ENCODE assay signal across 23 cellular contexts in the genomic region with DNA sequence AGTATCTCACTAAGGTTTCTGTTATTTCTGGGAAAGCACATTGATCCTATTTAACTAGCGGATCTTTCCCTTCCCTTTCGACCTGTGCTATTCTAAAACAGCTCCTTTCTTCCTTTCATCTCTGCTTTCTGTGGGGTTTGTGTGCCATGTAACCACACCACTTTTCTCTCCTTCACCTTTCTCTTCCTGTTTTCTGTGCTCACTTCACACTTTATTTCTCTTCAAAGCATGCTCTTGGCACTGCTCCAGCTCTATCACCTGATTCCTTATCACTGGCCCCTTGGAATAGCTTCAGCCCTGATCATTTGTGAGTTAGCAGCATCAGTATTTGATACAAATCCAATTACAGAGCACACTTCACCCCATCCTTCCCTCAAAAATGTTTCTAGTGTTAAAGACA. TPM values are rescaled to one million over a fixed set of nuclear protein-coding genes. Genes with fewer than 3 reads are reported as not detected.
DNase-seq lines count a peak whose midpoint lies in the region; ATAC-seq and TF ChIP-seq lines count a peak whose summit lies in the region.
"Had no signal": no experiment of that assay in that cellular context is flagged by ENCODE, and none has a peak within 500 bp of the region (broad histone marks: within the 10 kb centered on the region; RNA-seq: fewer than 3 reads in every experiment).

No MANE protein-coding gene starts in this region.

- peaks cover 4% of the 10 kb centered on the region for H3K36me3 Mint-ChIP-seq in neural progenitor cell

- H3K27me3 Mint-ChIP-seq in neural progenitor cell (ENCODE audit: insufficient read depth, low read depth): peaks cover 13% of the 10 kb centered on the region

- H3K4me2 ChIP-seq in neural progenitor cell: peak overlapping the region; percentile 23

- H3K36me3 ChIP-seq in body of pancreas (replicated peaks in 1 of 2; ENCODE audit: insufficient read depth in 1 of 2, low read depth in 2 of 2) (no peaks in the 10 kb centered on the region), neural progenitor cell (no peaks in the 10 kb centered on the region)
- H3K36me3 ChIP-seq: heart left ventricle, pancreas, right atrium auricular region had no signal

- no peak overlapping the region for H3K4me3 Mint-ChIP-seq in neural progenitor cell
- H3K4me3 Mint-ChIP-seq: dendritic cell treated with granulocyte-macrophage colony-stimulating factor and Interleukin-4, amounts not matched to agents 40 ng/mL and 50 ng/mL, for 4 days; naive B cell had no signal

- TF ChIP-seq CTCF in body of pancreas (IDR thresholded peaks at IDR 0.05) (no peak), neural progenitor cell (IDR thresholded peaks at IDR 0.05) (no peak), GM20000 (IDR thresholded peaks at IDR 0.05; ENCODE audit: extremely low read depth, missing control alignments) (no peak)

- H3K4me3 ChIP-seq in Jurkat, Clone E6-1 (ENCODE audit: low read length): no peak overlapping the region
- H3K4me3 ChIP-seq in body of pancreas: no peak overlapping the region
- no peak overlapping the region for H3K4me3 ChIP-seq in neural progenitor cell
- H3K4me3 ChIP-seq: heart left ventricle, pancreas, right atrium auricular region had no signal

- no peaks in the 10 kb centered on the region for H3K27me3 ChIP-seq in body of pancreas
- no peaks in the 10 kb centered on the region for H3K27me3 ChIP-seq in neural progenitor cell
- H3K27me3 ChIP-seq: pancreas, right atrium auricular region had no signal

- H3K27ac ChIP-seq in body of pancreas (no peak overlapping the region), neural progenitor cell (no peak overlapping the region)
- H3K27ac ChIP-seq: heart left ventricle, pancreas, right atrium auricular region had no signal

- DNase-seq in NCI-H82 (lab: John Stamatoyannopoulos, UW): peak; percentile 34
- no peak for DNase-seq in NCI-H82 treated with DMSO at 0.1 percent for 48 hours (lab: John Stamatoyannopoulos, UW; ENCODE audit: unreplicated experiment)
- DNase-seq in Jurkat, Clone E6-1 (ENCODE audit: low read depth, low spot score): peak; percentile 57
- DNase-seq in body of pancreas: peak in 3 of 4 donors; percentile 31 to 37 (median 33)
- no peak for DNase-seq in neural progenitor cell (ENCODE audit: low spot score)
- DNase-seq in stimulated activated CD4-positive, alpha-beta T cell treated with anti-CD3 and anti-CD28 coated beads, Interleukin-2, amount 100 ng/mL, for 24 hours: no peak
- DNase-seq in GM20000 (ENCODE audit: low spot score): no peak
- DNase-seq: Calu3; heart left ventricle; mesenchymal stem cell; naive B cell; NCI-H1417 treated with DMSO at 0.1 percent for 48 hours; NCI-H2171 treated with DMSO at 0.1 percent for 48 hours; NCI-H774; pancreas; PC-3; Right ventricle myocardium superior; stimulated activated CD4-positive, alpha-beta T cell treated with anti-CD3 and anti-CD28 coated beads, Interleukin-12 subunit alpha, Interleukin-12 subunit beta, amount 100 ng/mL, for 4 hours had no signal

- H3K9ac ChIP-seq in neural progenitor cell: no peak overlapping the region

- H3K9me3 Mint-ChIP-seq in neural progenitor cell: peaks cover 14% of the 10 kb centered on the region

- ATAC-seq in body of pancreas (no peak), GM21360 (IDR thresholded peaks at IDR 0.05; ENCODE audit: unreplicated experiment) (no peak)
- ATAC-seq: heart left ventricle, pancreas, PC-3 had no signal

- 66% methylated on average over 2 of the region's 2 CpGs for WGBS in body of pancreas, 2 donors

- H3K79me2 ChIP-seq in neural progenitor cell (ENCODE audit: low read depth): no peaks in the 10 kb centered on the region

- H4K20me1 ChIP-seq in neural progenitor cell (ENCODE audit: low read depth): no peaks in the 10 kb centered on the region

- no peak for TF ChIP-seq POLR2A in body of pancreas (IDR thresholded peaks at IDR 0.05)

- intact Hi-C loops in body of pancreas (cut with DNase I): no loop called here

- H3K9me3 ChIP-seq in body of pancreas (no peaks in the 10 kb centered on the region), neural progenitor cell (ENCODE audit: low read depth) (no peaks in the 10 kb centered on the region)
- H3K9me3 ChIP-seq: heart left ventricle, pancreas, right atrium auricular region had no signal

- H3K27ac Mint-ChIP-seq in neural progenitor cell: peak overlapping the region; percentile 26
- H3K27ac Mint-ChIP-seq: dendritic cell treated with granulocyte-macrophage colony-stimulating factor and Interleukin-4, amounts not matched to agents 40 ng/mL and 50 ng/mL, for 4 days; naive B cell had no signal

- peaks cover 66% of the 10 kb centered on the region for H3K4me1 Mint-ChIP-seq in neural progenitor cell

- H2AFZ ChIP-seq in neural progenitor cell (replicated peaks): no peak overlapping the region

- H3K4me1 ChIP-seq in body of pancreas (no peaks in the 10 kb centered on the region), neural progenitor cell (peaks cover 50% of the 10 kb centered on the region)
- H3K4me1 ChIP-seq: pancreas, right atrium auricular region had no signal

- peaks cover 43% of the 10 kb centered on the region for H3F3A ChIP-seq in neural progenitor cell (ENCODE audit: low read depth)

RNA-seq across cellular contexts. Expression of a gene that starts 8.1 kb away (rescaled TPM):
- not detected for polyA plus RNA-seq in Jurkat, Clone E6-1 (2012; ENCODE audit: insufficient read depth, insufficient read length)
- total RNA-seq in body of pancreas (1 to 10 TPM; 2.3 to 4.0 TPM), neural progenitor cell (ENCODE audit: low replicate concordance) (3.2 and 4.5 TPM in 2 replicates)
- total RNA-seq: bronchial epithelial cell, Calu3, M059J, PC-3 had no signal
- polyA plus RNA-seq: heart left ventricle had no signal

RNA-seq across cellular contexts. Expression of a gene that starts 49.1 kb away (rescaled TPM):
- not detected for polyA plus RNA-seq in Jurkat, Clone E6-1 (2012; ENCODE audit: insufficient read depth, insufficient read length)
- total RNA-seq in body of pancreas (1 to 10 TPM in 1 of 2 donors, not detected in 1; 1.3 TPM), neural progenitor cell (ENCODE audit: low replicate concordance) (not detected in 2 replicates)
- total RNA-seq: bronchial epithelial cell, PC-3 had no signal

Comparison
In these comparisons a context has a peak if more than half of its experiments do, and no peak if none do; other contexts are left out.
1. DNase-seq: peak in NCI-H82 (single experiment), Jurkat, Clone E6-1 (single experiment) and body of pancreas (3 of 4); none in NCI-H82 treated with DMSO at 0.1 percent for 48 hours (single experiment), neural progenitor cell (single experiment), stimulated activated CD4-positive, alpha-beta T cell treated with anti-CD3 and anti-CD28 coated beads, Interleukin-2, amount 100 ng/mL, for 24 hours (0 of 2) and GM20000 (single experiment).